Comparison of ENCODE assay signal across 14 cellular contexts in the genomic region with DNA sequence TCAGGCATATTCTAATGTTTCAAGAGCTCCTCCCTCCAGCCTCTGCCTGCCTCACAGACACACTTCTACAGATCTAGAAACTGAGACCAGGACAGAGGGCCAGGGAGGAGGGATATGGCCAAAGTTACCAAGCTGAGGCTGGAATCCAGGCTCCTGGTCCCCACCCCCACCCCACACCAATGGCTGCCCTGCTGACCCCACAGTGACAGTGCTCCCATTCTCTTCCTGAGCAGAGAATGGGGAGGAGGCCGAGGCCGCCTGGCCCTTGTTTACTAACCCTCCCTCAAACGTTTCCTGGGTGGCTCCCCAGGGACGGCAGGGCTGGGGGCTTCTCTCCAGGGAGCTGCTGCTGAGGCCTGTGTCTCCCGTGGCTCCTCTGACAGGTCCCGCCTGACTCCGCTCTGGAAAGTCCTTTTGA. TPM values are rescaled to one million over a fixed set of nuclear protein-coding genes. Genes with fewer than 3 reads are reported as not detected.
DNase-seq lines count a peak whose midpoint lies in the region; TF ChIP-seq lines count a peak whose summit lies in the region.
"Had no signal": no experiment of that assay in that cellular context is flagged by ENCODE, and none has a peak within 500 bp of the region (broad histone marks: within the 10 kb centered on the region; RNA-seq: fewer than 3 reads in every experiment).

No MANE protein-coding gene starts in this region.

- H3K18ac ChIP-seq in mesendoderm (ENCODE audit: low read length): no peak overlapping the region

- no peak for TF ChIP-seq CTCF in DOHH2 (IDR thresholded peaks at IDR 0.05; ENCODE audit: low read depth, low read length, poor library complexity, severe bottlenecking)

- H3K27ac ChIP-seq in DOHH2 (ENCODE audit: low read depth, low read length) (no peak overlapping the region), cingulate gyrus (ENCODE audit: low read depth, low read length) (peak overlapping the region; percentile 99), mesendoderm (ENCODE audit: low read depth, low read length) (no peak overlapping the region)
- H3K27ac ChIP-seq: psoas muscle had no signal

- peak overlapping the region; percentile 13 for H2AFZ ChIP-seq in neuron (ENCODE audit: low read depth, low read length)

- no peaks in the 10 kb centered on the region for H3K9me3 Mint-ChIP-seq in activated CD4-positive, alpha-beta T cell treated with anti-CD3 and anti-CD28 coated beads, Interleukin-2, amount 10 ng/mL, durations not matched to agents 24 days and 14 days

- no peaks in the 10 kb centered on the region for H3F3A ChIP-seq in DOHH2 (ENCODE audit: control insufficient read depth, insufficient read depth)

- no peaks in the 10 kb centered on the region for H4K20me1 ChIP-seq in DOHH2 (ENCODE audit: control insufficient read depth, insufficient read depth, low read depth, low read length)

- no peak overlapping the region for H2BK120ac ChIP-seq in mesendoderm (ENCODE audit: low read depth, low read length)

- H3K4me1 ChIP-seq in DOHH2 (ENCODE audit: control insufficient read depth, low read length) (peaks cover 31% of the 10 kb centered on the region), neuron (ENCODE audit: insufficient read depth, low read length) (peaks cover 61% of the 10 kb centered on the region), mesendoderm (ENCODE audit: control insufficient read depth, low read depth, low read length) (peaks cover 10% of the 10 kb centered on the region)

- no peak overlapping the region for H2AK5ac ChIP-seq in mesendoderm (ENCODE audit: low read length)

- no peak overlapping the region for H4K8ac ChIP-seq in mesendoderm (ENCODE audit: low read depth, low read length)

- H3K4me3 ChIP-seq in DOHH2 (ENCODE audit: low read length) (no peak overlapping the region), neuron (ENCODE audit: low read length) (no peak overlapping the region), mesendoderm (ENCODE audit: low read length) (no peak overlapping the region)
- H3K4me3 ChIP-seq: body of pancreas, psoas muscle had no signal

- H3K23ac ChIP-seq in mesendoderm (ENCODE audit: low read length): no peak overlapping the region

- DNase-seq in C1 segment of cervical spinal cord (lab: John Stamatoyannopoulos, UW) (peak in 8 of 14 donors; percentile 19 to 75 (median 53)), mesendoderm (no peak), NOMO-1 (lab: John Stamatoyannopoulos, UW; ENCODE audit: unreplicated experiment in 2 of 2) (no peak)
- DNase-seq in activated CD4-positive, alpha-beta T cell treated with anti-CD3 and anti-CD28 coated beads, Interleukin-2, amount 10 ng/mL, durations not matched to agents 24 days and 14 days: no peak
- DNase-seq: activated effector memory CD4-positive, alpha-beta T cell treated with anti-CD3 and anti-CD28 coated beads, Interleukin-2, amount 50 U/mL, for 16 hours; body of pancreas; GOT3; NCI-H1930; NCI-H524 treated with DMSO at 0.1 percent for 48 hours; psoas muscle had no signal

- H3K4ac ChIP-seq in mesendoderm (ENCODE audit: low read depth, low read length): no peak overlapping the region

- H2BK15ac ChIP-seq in mesendoderm (replicated peaks; ENCODE audit: low read depth): no peak overlapping the region

- H3K36me3 ChIP-seq in DOHH2 (ENCODE audit: control insufficient read depth, low read length) (no peaks in the 10 kb centered on the region), neuron (ENCODE audit: insufficient read depth, low read length) (no peaks in the 10 kb centered on the region), mesendoderm (ENCODE audit: control insufficient read depth, insufficient read depth, low read length) (no peaks in the 10 kb centered on the region)

- no peak overlapping the region for H3K56ac ChIP-seq in mesendoderm (ENCODE audit: low read length)

- H4K5ac ChIP-seq in mesendoderm (ENCODE audit: low read length): no peak overlapping the region

- peaks cover 3% of the 10 kb centered on the region for H3K27me3 Mint-ChIP-seq in activated CD4-positive, alpha-beta T cell treated with anti-CD3 and anti-CD28 coated beads, Interleukin-2, amount 10 ng/mL, durations not matched to agents 24 days and 14 days

- H3K9ac ChIP-seq in mesendoderm (ENCODE audit: low read length): no peak overlapping the region

- intact Hi-C loops in activated CD4-positive, alpha-beta T cell treated with anti-CD3 and anti-CD28 coated beads, Interleukin-2, amount 10 ng/mL, durations not matched to agents 24 days and 14 days (cut with micrococcal nuclease): no loop called here

- H3K79me2 ChIP-seq in DOHH2 (ENCODE audit: control insufficient read depth, low read length): no peaks in the 10 kb centered on the region
- H3K79me2 ChIP-seq in mesendoderm (ENCODE audit: control insufficient read depth, insufficient read depth, low read length): no peaks in the 10 kb centered on the region

- H3K79me1 ChIP-seq in mesendoderm (ENCODE audit: low read length): no peaks in the 10 kb centered on the region

- WGBS in mesendoderm (ENCODE audit: extremely low coverage, insufficient coverage, low lambda C conversion rate): no CpG with 5 or more reads among the region's 7 CpGs

- no peaks in the 10 kb centered on the region for H3K36me3 Mint-ChIP-seq in activated CD4-positive, alpha-beta T cell treated with anti-CD3 and anti-CD28 coated beads, Interleukin-2, amount 10 ng/mL, durations not matched to agents 24 days and 14 days (ENCODE audit: low read depth)
- H3K36me3 Mint-ChIP-seq: CD14-positive monocyte had no signal

- H3K27me3 ChIP-seq in DOHH2 (ENCODE audit: control insufficient read depth, low read length) (peaks cover 15% of the 10 kb centered on the region), neuron (ENCODE audit: insufficient read depth, low read length) (no peaks in the 10 kb centered on the region), mesendoderm (ENCODE audit: insufficient read depth, low read length, poor library complexity) (no peaks in the 10 kb centered on the region)
- H3K27me3 ChIP-seq: body of pancreas had no signal

- H3K27ac Mint-ChIP-seq in activated CD4-positive, alpha-beta T cell treated with anti-CD3 and anti-CD28 coated beads, Interleukin-2, amount 10 ng/mL, durations not matched to agents 24 days and 14 days: no peak overlapping the region

- peak overlapping the region; percentile 38 for H3K4me2 ChIP-seq in DOHH2 (ENCODE audit: low read length)
- H3K4me2 ChIP-seq in mesendoderm (ENCODE audit: low read length): no peak overlapping the region

- H3K9me3 ChIP-seq in DOHH2 (ENCODE audit: control insufficient read depth, insufficient read depth, low read length): no peaks in the 10 kb centered on the region
- no peaks in the 10 kb centered on the region for H3K9me3 ChIP-seq in neuron (ENCODE audit: low read length)
- H3K9me3 ChIP-seq: body of pancreas, psoas muscle had no signal

- no peak overlapping the region for H2BK5ac ChIP-seq in mesendoderm (ENCODE audit: low read length)

- no peak overlapping the region for H3K4me3 Mint-ChIP-seq in activated CD4-positive, alpha-beta T cell treated with anti-CD3 and anti-CD28 coated beads, Interleukin-2, amount 10 ng/mL, durations not matched to agents 24 days and 14 days
- H3K4me3 Mint-ChIP-seq: CD14-positive monocyte had no signal

- H3K9me2 ChIP-seq in DOHH2 (replicated peaks; ENCODE audit: control insufficient read depth, low read length): no peaks in the 10 kb centered on the region

- H3K4me1 Mint-ChIP-seq in activated CD4-positive, alpha-beta T cell treated with anti-CD3 and anti-CD28 coated beads, Interleukin-2, amount 10 ng/mL, durations not matched to agents 24 days and 14 days: peaks cover 11% of the 10 kb centered on the region

RNA-seq across cellular contexts. Expression of gene PLEKHB1, which starts 2.3 kb away (rescaled TPM):
- polyA plus RNA-seq in mesendoderm (2013, experiment 1 of 2): 3.8 TPM
- polyA plus RNA-seq in mesendoderm (2013, experiment 2 of 2): 4.5 TPM
- total RNA-seq in activated CD4-positive, alpha-beta T cell treated with anti-CD3 and anti-CD28 coated beads, Interleukin-2, amount 10 ng/mL, durations not matched to agents 24 days and 14 days: 1.0 and 1.5 TPM in 2 replicates

RNA-seq across cellular contexts. Expression of gene FAM168A, which starts 50.7 kb away (rescaled TPM):
- polyA plus RNA-seq in mesendoderm (2013, experiment 1 of 2): 10.0 TPM
- 9.8 TPM for polyA plus RNA-seq in mesendoderm (2013, experiment 2 of 2)
- total RNA-seq in activated CD4-positive, alpha-beta T cell treated with anti-CD3 and anti-CD28 coated beads, Interleukin-2, amount 10 ng/mL, durations not matched to agents 24 days and 14 days: 17.4 and 19.8 TPM in 2 replicates

Comparison
In these comparisons a context has a peak if more than half of its experiments do, and no peak if none do; other contexts are left out.
1. DNase-seq: peak in C1 segment of cervical spinal cord (8 of 14); none in mesendoderm (single experiment), NOMO-1 (0 of 2) and activated CD4-positive, alpha-beta T cell treated with anti-CD3 and anti-CD28 coated beads, Interleukin-2, amount 10 ng/mL, durations not matched to agents 24 days and 14 days (single experiment).